In the genomic region with DNA sequence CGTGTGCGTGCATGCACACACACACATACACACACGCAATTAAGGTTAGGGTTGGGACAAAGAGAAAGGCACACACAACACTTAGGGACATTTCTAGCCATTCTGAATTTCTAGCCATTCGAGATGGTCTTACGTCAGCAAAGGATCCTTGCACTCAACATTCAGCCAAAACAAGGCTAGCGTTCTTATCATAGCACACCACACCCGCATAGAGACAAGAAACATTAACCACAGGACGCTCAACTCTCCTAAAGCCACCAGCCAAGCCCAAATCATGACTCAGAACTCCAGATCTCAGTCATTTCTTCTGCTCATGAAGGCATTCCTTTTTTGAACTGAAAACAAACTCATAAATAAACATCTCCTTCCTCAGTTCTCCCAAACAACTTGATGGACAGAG, we compare ENCODE assay signal across 12 cellular contexts.
DNase-seq lines count a peak whose midpoint lies in the region; ATAC-seq and TF ChIP-seq lines count a peak whose summit lies in the region.
"Had no signal": no experiment of that assay in that cellular context is flagged by ENCODE, and none has a peak within 500 bp of the region (broad histone marks: within the 10 kb centered on the region; RNA-seq: fewer than 3 reads in every experiment).

No MANE protein-coding gene starts in this region.

- intact Hi-C loops in Right ventricle myocardium inferior (cut with DNase I) (no loop called here), cardiac septum (cut with DNase I) (no loop called here), OCI-LY7 (cut with micrococcal nuclease; ENCODE audit: unreplicated experiment) (no loop called here)

- H3K4me2 ChIP-seq in OCI-LY7 (ENCODE audit: low read length) = no peak overlapping the region

- no peak overlapping the region for H2AFZ ChIP-seq in OCI-LY7 (ENCODE audit: low read length)

- POLR2A ChIA-PET in OCI-LY7 (lab: Charles Lee) = interaction anchor here (0.6 kb wide), 1 partner anchor 304 kb away, joined by 4 read pairs; no protein-coding TSS in a partner anchor

- no peaks in the 10 kb centered on the region for H3K9me2 ChIP-seq in OCI-LY7 (ENCODE audit: insufficient read depth, low read length)

- H3K9me3 ChIP-seq in OCI-LY7 (ENCODE audit: low read length) = no peaks in the 10 kb centered on the region
- no peaks in the 10 kb centered on the region for H3K9me3 ChIP-seq in Peyer's patch
- H3K9me3 ChIP-seq: stomach had no signal

- DNase-seq in Right ventricle myocardium inferior (ENCODE audit: missing footprints) (no peak), cardiac septum (ENCODE audit: low spot score) (no peak), NB4 (ENCODE audit: low read depth) (peak; percentile 9), fibroblast of mammary gland (ENCODE audit: low read depth) (peak; percentile 33), GM20000 (ENCODE audit: low spot score) (no peak), OCI-LY7 (ENCODE audit: low spot score) (no peak), Peyer's patch (no peak)
- DNase-seq: activated CD8-positive, alpha-beta memory T cell treated with anti-CD3 and anti-CD28 coated beads for 24 hours; central memory CD4-positive, alpha-beta T cell; NCI-H2081 treated with DMSO at 0.1 percent for 48 hours; stomach had no signal

- CTCF ChIA-PET in OCI-LY7 (lab: Charles Lee; ENCODE audit: unreplicated experiment) = no interaction called here

- no peaks in the 10 kb centered on the region for H4K20me1 ChIP-seq in OCI-LY7 (ENCODE audit: insufficient read depth, low read length)

- H3K4me1 ChIP-seq in OCI-LY7 (ENCODE audit: insufficient read depth, low read length, poor library complexity, severe bottlenecking) = no peaks in the 10 kb centered on the region
- H3K4me1 ChIP-seq in Peyer's patch = no peaks in the 10 kb centered on the region

- H3K27ac ChIP-seq in OCI-LY7 (ENCODE audit: low read depth, low read length, poor library complexity, severe bottlenecking) = no peak overlapping the region
- H3K27ac ChIP-seq in Peyer's patch = no peak overlapping the region

- TF ChIP-seq CTCF in NB4 (IDR thresholded peaks at IDR 0.05; ENCODE audit: low read depth, low read length) (no peak), fibroblast of mammary gland (conservative IDR thresholded peaks at IDR 0.05; ENCODE audit: control insufficient read depth, insufficient read depth, low read depth, low read length) (no peak), GM20000 (IDR thresholded peaks at IDR 0.05; ENCODE audit: extremely low read depth, missing control alignments) (no peak), OCI-LY7 (conservative IDR thresholded peaks at IDR 0.05; ENCODE audit: low read length) (no peak), Peyer's patch (IDR thresholded peaks at IDR 0.05) (no peak)

- ATAC-seq in Right ventricle myocardium inferior = peak; percentile 86
- no peak for ATAC-seq in GM19467 (IDR thresholded peaks at IDR 0.05; ENCODE audit: unreplicated experiment)

- H3K27me3 ChIP-seq in Peyer's patch = no peaks in the 10 kb centered on the region
- H3K27me3 ChIP-seq: stomach had no signal

- no TSS peak for BruUV-seq in OCI-LY7 (replicated peaks; lab: Mats Ljungman, UMichigan)

- H3K36me3 ChIP-seq in OCI-LY7 (ENCODE audit: insufficient read depth, low read length) (no peaks in the 10 kb centered on the region), Peyer's patch (no peaks in the 10 kb centered on the region)
- H3K36me3 ChIP-seq: stomach had no signal

- no peaks in the 10 kb centered on the region for H3K79me2 ChIP-seq in OCI-LY7 (ENCODE audit: insufficient read depth, low read depth, low read length)

- H3K4me3 ChIP-seq in NB4 (ENCODE audit: low read depth, low read length) (no peak overlapping the region), fibroblast of mammary gland (ENCODE audit: control insufficient read depth, low read depth, low read length) (no peak overlapping the region), OCI-LY7 (ENCODE audit: low read depth, low read length, poor library complexity, severe bottlenecking) (no peak overlapping the region), Peyer's patch (no peak overlapping the region)
- H3K4me3 ChIP-seq: stomach had no signal

- TF ChIP-seq POLR2A in NB4 (IDR thresholded peaks at IDR 0.05; ENCODE audit: extremely low read depth, insufficient read length) (no peak), Peyer's patch (IDR thresholded peaks at IDR 0.05) (no peak)

Comparison
In these comparisons a context has a peak if more than half of its experiments do, and no peak if none do; other contexts are left out.
1. DNase-seq: peak in NB4 (single experiment) and fibroblast of mammary gland (single experiment); none in Right ventricle myocardium inferior (single experiment), cardiac septum (single experiment), GM20000 (single experiment), OCI-LY7 (single experiment) and Peyer's patch (0 of 3).